In genomic region chr7:71710442-71710841, GRCh38 we compare ENCODE assay signal across 17 cellular contexts.
A peak's percentile ranks its signal among the peaks of the same experiment; 100 is the strongest.
DNase-seq lines count a peak whose midpoint lies in the region; ATAC-seq and TF ChIP-seq lines count a peak whose summit lies in the region.
"Had no signal": no experiment of that assay in that cellular context is flagged by ENCODE, and none has a peak within 500 bp of the region (broad histone marks: within the 10 kb centered on the region; RNA-seq: fewer than 3 reads in every experiment).

No MANE protein-coding gene starts in this region.

- H3K9me3 Mint-ChIP-seq in nephron progenitor cell, result peaks cover 25% of the 10 kb centered on the region
- peaks cover 4% of the 10 kb centered on the region for H3K9me3 Mint-ChIP-seq in activated CD4-positive, alpha-beta memory T cell treated with anti-CD3 and anti-CD28 coated beads, Interleukin-2, amount 10 ng/mL, durations not matched to agents 7 days and 5 days

- POLR2A ChIA-PET in activated CD4-positive, alpha-beta memory T cell treated with anti-CD3 and anti-CD28 coated beads, Interleukin-2, amount 10 ng/mL, durations not matched to agents 7 days and 5 days (lab: Charles Lee), result no interaction called here

- no peak overlapping the region for H3K4me3 Mint-ChIP-seq in nephron progenitor cell
- H3K4me3 Mint-ChIP-seq in activated CD4-positive, alpha-beta memory T cell treated with anti-CD3 and anti-CD28 coated beads, Interleukin-2, amount 10 ng/mL, durations not matched to agents 7 days and 5 days, result no peak overlapping the region
- H3K4me3 Mint-ChIP-seq: CD4-positive, alpha-beta T cell had no signal

- peaks cover 3% of the 10 kb centered on the region for H3K36me3 Mint-ChIP-seq in nephron progenitor cell (ENCODE audit: low read depth)
- no peaks in the 10 kb centered on the region for H3K36me3 Mint-ChIP-seq in activated CD4-positive, alpha-beta memory T cell treated with anti-CD3 and anti-CD28 coated beads, Interleukin-2, amount 10 ng/mL, durations not matched to agents 7 days and 5 days (ENCODE audit: low read depth)

- DNase-seq in DMS 273 (lab: John Stamatoyannopoulos, UW; ENCODE audit: unreplicated experiment) (peak; percentile 61), DMS 273 treated with DMSO at 0.1 percent for 48 hours (lab: John Stamatoyannopoulos, UW) (no peak), left ventricle myocardium superior (no peak), left cardiac atrium (no peak), nephron progenitor cell (no peak), NCI-H187 treated with DMSO at 0.1 percent for 48 hours (lab: John Stamatoyannopoulos, UW) (no peak)
- DNase-seq in activated CD4-positive, alpha-beta memory T cell treated with anti-CD3 and anti-CD28 coated beads, Interleukin-2, amount 10 ng/mL, durations not matched to agents 7 days and 5 days, result no peak
- DNase-seq: AML-193; Caco-2; CD4-positive, alpha-beta T cell; DMS79 treated with DMSO at 0.1 percent for 48 hours; GM23248; HCEC 1CT; IMR-90 had no signal

- no peak for TF ChIP-seq CTCF in nephron progenitor cell (IDR thresholded peaks at IDR 0.05)

- H3K4me1 Mint-ChIP-seq in nephron progenitor cell, result peaks cover 13% of the 10 kb centered on the region
- no peaks in the 10 kb centered on the region for H3K4me1 Mint-ChIP-seq in activated CD4-positive, alpha-beta memory T cell treated with anti-CD3 and anti-CD28 coated beads, Interleukin-2, amount 10 ng/mL, durations not matched to agents 7 days and 5 days

- CTCF ChIA-PET in activated CD4-positive, alpha-beta memory T cell treated with anti-CD3 and anti-CD28 coated beads, Interleukin-2, amount 10 ng/mL, durations not matched to agents 7 days and 5 days (lab: Charles Lee), result no interaction called here

- intact Hi-C loops in left ventricle myocardium superior (cut with micrococcal nuclease), result no loop called here
- intact Hi-C loops in left cardiac atrium (cut with DNase I), result no loop called here

- peaks cover 20% of the 10 kb centered on the region for H3K27me3 Mint-ChIP-seq in nephron progenitor cell (ENCODE audit: low read depth, poor library complexity)
- no peaks in the 10 kb centered on the region for H3K27me3 Mint-ChIP-seq in activated CD4-positive, alpha-beta memory T cell treated with anti-CD3 and anti-CD28 coated beads, Interleukin-2, amount 10 ng/mL, durations not matched to agents 7 days and 5 days
- H3K27me3 Mint-ChIP-seq: CD4-positive, alpha-beta T cell had no signal

- peak; percentile 63 for ATAC-seq in left ventricle myocardium superior
- ATAC-seq in left cardiac atrium, result no peak
- no peak for ATAC-seq in HG03457 (IDR thresholded peaks at IDR 0.05; ENCODE audit: unreplicated experiment)
- ATAC-seq: A549, GM12878 had no signal

- peak overlapping the region; percentile 79 for H3K27ac Mint-ChIP-seq in nephron progenitor cell
- no peak overlapping the region for H3K27ac Mint-ChIP-seq in activated CD4-positive, alpha-beta memory T cell treated with anti-CD3 and anti-CD28 coated beads, Interleukin-2, amount 10 ng/mL, durations not matched to agents 7 days and 5 days
- H3K27ac Mint-ChIP-seq: CD4-positive, alpha-beta T cell had no signal
